Comparison of ENCODE assay signal across 1 cellular context in the genomic region with DNA sequence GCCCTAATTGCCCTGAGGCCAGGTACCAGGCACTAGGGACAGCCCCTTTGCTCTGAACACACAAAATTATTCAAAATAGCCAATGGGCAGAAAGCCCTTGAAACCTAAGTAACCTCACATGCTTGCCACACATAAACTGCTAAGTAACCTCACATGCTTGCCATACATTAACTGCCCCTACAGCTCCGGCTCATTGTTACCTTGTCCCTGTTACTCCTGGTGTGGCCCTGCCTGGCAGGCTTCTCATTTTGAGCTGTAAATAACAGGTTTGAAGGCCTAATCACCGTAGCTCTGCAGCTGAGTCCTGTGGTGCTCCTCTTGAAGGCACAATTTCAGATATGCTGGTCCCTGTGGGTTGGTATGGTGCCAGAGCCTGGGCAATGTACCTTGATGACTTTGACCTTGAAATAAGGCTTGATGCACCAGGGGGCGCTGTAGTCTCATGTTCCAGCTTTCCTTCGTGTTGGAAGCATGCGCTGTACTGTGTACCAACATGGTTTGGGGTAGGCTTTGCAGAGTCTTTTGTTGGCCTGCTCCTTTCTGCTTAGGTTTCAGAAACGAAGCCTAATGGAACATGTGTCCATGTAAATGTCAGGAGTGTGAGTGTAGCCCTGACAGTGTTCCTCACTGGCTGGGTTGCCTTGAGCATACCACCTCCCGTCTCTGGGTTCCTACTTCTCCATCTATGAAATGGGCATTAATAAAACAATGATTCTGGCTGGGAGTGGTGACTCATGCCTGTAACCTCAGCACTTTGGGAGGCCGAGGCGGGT.
TF ChIP-seq lines count a peak whose summit lies in the region.

No MANE protein-coding gene starts in this region.

TF ChIP-seq in SK-N-SH, 30 proteins besides CTCF, POLR2A, EP300 and RAD21:
- TF ChIP-seq GATA2 (CRISPR knock-in tag; IDR thresholded peaks at IDR 0.05): no peak
- TF ChIP-seq, protein P1, sequence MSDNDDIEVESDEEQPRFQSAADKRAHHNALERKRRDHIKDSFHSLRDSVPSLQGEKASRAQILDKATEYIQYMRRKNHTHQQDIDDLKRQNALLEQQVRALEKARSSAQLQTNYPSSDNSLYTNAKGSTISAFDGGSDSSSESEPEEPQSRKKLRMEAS (IDR thresholded peaks at IDR 0.05; ENCODE audit: low read depth): peak; percentile 64
- TF ChIP-seq SMC3 (IDR thresholded peaks at IDR 0.05; ENCODE audit: low read depth, low read length): peak; percentile 79
